Comparison of ENCODE assay signal across 12 cellular contexts in genomic region chr11:67582026-67582425, GRCh38. TPM values are rescaled to one million over a fixed set of nuclear protein-coding genes. Genes with fewer than 3 reads are reported as not detected.
A peak's percentile ranks its signal among the peaks of the same experiment; 100 is the strongest.
DNase-seq lines count a peak whose midpoint lies in the region; ATAC-seq, FAIRE-seq and TF ChIP-seq lines count a peak whose summit lies in the region.
"Had no signal": no experiment of that assay in that cellular context is flagged by ENCODE, and none has a peak within 500 bp of the region (broad histone marks: within the 10 kb centered on the region; RNA-seq: fewer than 3 reads in every experiment).

No MANE protein-coding gene starts in this region.

- H3K79me1 ChIP-seq in mesendoderm (ENCODE audit: low read length): peaks cover 12% of the 10 kb centered on the region

- H3K4me1 ChIP-seq in mesendoderm (ENCODE audit: control insufficient read depth, low read depth, low read length): peaks cover 8% of the 10 kb centered on the region
- H3K4me1 ChIP-seq in small intestine (ENCODE audit: control insufficient read depth in 2 of 2, insufficient read depth in 1 of 2, low read depth in 1 of 2, low read length in 1 of 2): peaks cover 4% of the 10 kb centered on the region in 2 donors

- no peak for ATAC-seq in HG03196 (IDR thresholded peaks at IDR 0.05; ENCODE audit: unreplicated experiment)

- H2BK120ac ChIP-seq in mesendoderm (ENCODE audit: low read depth, low read length): no peak overlapping the region

- no peak overlapping the region for H4K8ac ChIP-seq in mesendoderm (ENCODE audit: low read depth, low read length)

- CTCF ChIA-PET in activated CD4-positive, alpha-beta memory T cell treated with anti-CD3 and anti-CD28 coated beads, Interleukin-2, amount 10 ng/mL, durations not matched to agents 7 days and 5 days (lab: Charles Lee): no interaction called here

- FAIRE-seq in small intestine (lab: Jason Lieb, UNC): no peak

- WGBS in mesendoderm (ENCODE audit: extremely low coverage, insufficient coverage, low lambda C conversion rate): no CpG with 5 or more reads among the region's 3 CpGs
- 22 to 44% (median 42%) methylated on average over 3 of the region's 3 CpGs for WGBS in small intestine, 3 donors

- no peaks in the 10 kb centered on the region for H3K9me3 ChIP-seq in small intestine (ENCODE audit: control insufficient read depth, low read depth)

- DNase-seq in DMS53 treated with DMSO at 0.1 percent for 48 hours (lab: John Stamatoyannopoulos, UW; ENCODE audit: unreplicated experiment) (peak; percentile 61), mesendoderm (no peak), small intestine (no peak), NCI-H1930 (lab: John Stamatoyannopoulos, UW) (no peak), NCI-H524 treated with DMSO at 0.1 percent for 48 hours (lab: John Stamatoyannopoulos, UW) (no peak)
- no peak for DNase-seq in activated CD4-positive, alpha-beta memory T cell treated with anti-CD3 and anti-CD28 coated beads, Interleukin-2, amount 10 ng/mL, durations not matched to agents 7 days and 5 days
- DNase-seq: Kasumi-1 had no signal

- H3K27me3 ChIP-seq in mesendoderm (ENCODE audit: insufficient read depth, low read length, poor library complexity) (no peaks in the 10 kb centered on the region), small intestine (ENCODE audit: control insufficient read depth in 2 of 2, insufficient read depth in 2 of 2, low read length in 2 of 2) (no peaks in the 10 kb centered on the region)

- H4K5ac ChIP-seq in mesendoderm (ENCODE audit: low read length): peak overlapping the region; percentile 71

- no peak for TF ChIP-seq CTCF in C4-2B (conservative IDR thresholded peaks at IDR 0.05)

- H3K18ac ChIP-seq in mesendoderm (ENCODE audit: low read length): no peak overlapping the region

- H2BK15ac ChIP-seq in mesendoderm (replicated peaks; ENCODE audit: low read depth): no peak overlapping the region

- no peak overlapping the region for H2AK5ac ChIP-seq in mesendoderm (ENCODE audit: low read length)

- no peak overlapping the region for H3K4me2 ChIP-seq in mesendoderm (ENCODE audit: low read length)

- H3K4me3 ChIP-seq in mesendoderm (ENCODE audit: low read length) (no peak overlapping the region), small intestine (ENCODE audit: low read depth in 1 of 2, low read length in 2 of 2) (no peak overlapping the region)
- H3K4me3 ChIP-seq: coronary artery had no signal

- peaks cover 50% of the 10 kb centered on the region for H3K4me1 Mint-ChIP-seq in activated CD4-positive, alpha-beta memory T cell treated with anti-CD3 and anti-CD28 coated beads, Interleukin-2, amount 10 ng/mL, durations not matched to agents 7 days and 5 days

- peaks cover 24% of the 10 kb centered on the region for H3K79me2 ChIP-seq in mesendoderm (ENCODE audit: control insufficient read depth, insufficient read depth, low read length)

- no peak overlapping the region for H3K4ac ChIP-seq in mesendoderm (ENCODE audit: low read depth, low read length)

- no peak overlapping the region for H2BK5ac ChIP-seq in mesendoderm (ENCODE audit: low read length)

- no peak overlapping the region for H3K56ac ChIP-seq in mesendoderm (ENCODE audit: low read length)

- peaks cover 8% of the 10 kb centered on the region for H3K36me3 ChIP-seq in mesendoderm (ENCODE audit: control insufficient read depth, insufficient read depth, low read length)
- peaks cover 5 to 7% of the 10 kb centered on the region in 2 donors for H3K36me3 ChIP-seq in small intestine (ENCODE audit: control insufficient read depth in 2 of 2, insufficient read depth in 2 of 2, low read length in 2 of 2)

- H3K27ac ChIP-seq in C4-2B: peak overlapping the region; percentile 75
- no peak overlapping the region for H3K27ac ChIP-seq in mesendoderm (ENCODE audit: low read depth, low read length)
- H3K27ac ChIP-seq in small intestine (ENCODE audit: low read depth in 1 of 2, low read length in 1 of 2): no peak overlapping the region

- H3K27ac Mint-ChIP-seq in activated CD4-positive, alpha-beta memory T cell treated with anti-CD3 and anti-CD28 coated beads, Interleukin-2, amount 10 ng/mL, durations not matched to agents 7 days and 5 days: no peak overlapping the region

- H3K9me3 Mint-ChIP-seq in activated CD4-positive, alpha-beta memory T cell treated with anti-CD3 and anti-CD28 coated beads, Interleukin-2, amount 10 ng/mL, durations not matched to agents 7 days and 5 days: no peaks in the 10 kb centered on the region

- peak overlapping the region; percentile 91 for H3K4me3 Mint-ChIP-seq in activated CD4-positive, alpha-beta memory T cell treated with anti-CD3 and anti-CD28 coated beads, Interleukin-2, amount 10 ng/mL, durations not matched to agents 7 days and 5 days

- POLR2A ChIA-PET in activated CD4-positive, alpha-beta memory T cell treated with anti-CD3 and anti-CD28 coated beads, Interleukin-2, amount 10 ng/mL, durations not matched to agents 7 days and 5 days (lab: Charles Lee): interaction anchor here (1.0 kb wide), 1 partner anchor 27 kb away, joined by 3 read pairs; no protein-coding TSS in a partner anchor

- H3K9ac ChIP-seq in mesendoderm (ENCODE audit: low read length): no peak overlapping the region

- peaks cover 22% of the 10 kb centered on the region for H3K36me3 Mint-ChIP-seq in activated CD4-positive, alpha-beta memory T cell treated with anti-CD3 and anti-CD28 coated beads, Interleukin-2, amount 10 ng/mL, durations not matched to agents 7 days and 5 days (ENCODE audit: low read depth)

- no peak overlapping the region for H3K23ac ChIP-seq in mesendoderm (ENCODE audit: low read length)

- H3K27me3 Mint-ChIP-seq in activated CD4-positive, alpha-beta memory T cell treated with anti-CD3 and anti-CD28 coated beads, Interleukin-2, amount 10 ng/mL, durations not matched to agents 7 days and 5 days: peaks cover 27% of the 10 kb centered on the region

RNA-seq across cellular contexts. Expression of gene GSTP1, which starts 1.6 kb away (rescaled TPM):
- total RNA-seq in activated CD4-positive, alpha-beta memory T cell treated with anti-CD3 and anti-CD28 coated beads, Interleukin-2, amount 10 ng/mL, durations not matched to agents 7 days and 5 days: 100 to 1,000 TPM; 195 to 198 TPM
- polyA plus RNA-seq in mesendoderm (2013, experiment 1 of 2): 1,349 TPM
- polyA plus RNA-seq in mesendoderm (2013, experiment 2 of 2): 1,345 TPM
- 1,000 to 10,000 TPM in 2 of 3 donors, 100 to 1,000 TPM in 1; 997 to 1,471 (median 1,010) TPM for polyA plus RNA-seq in small intestine

RNA-seq across cellular contexts. Expression of gene NDUFV1, which starts 24.7 kb away (rescaled TPM):
- 100 to 1,000 TPM; 174 to 193 TPM for total RNA-seq in activated CD4-positive, alpha-beta memory T cell treated with anti-CD3 and anti-CD28 coated beads, Interleukin-2, amount 10 ng/mL, durations not matched to agents 7 days and 5 days
- 58.8 TPM for polyA plus RNA-seq in mesendoderm (2013, experiment 1 of 2)
- 56.6 TPM for polyA plus RNA-seq in mesendoderm (2013, experiment 2 of 2)
- polyA plus RNA-seq in small intestine: 100 to 1,000 TPM; 234 to 361 (median 264) TPM

RNA-seq across cellular contexts. Expression of gene NUDT8, which starts 47.7 kb away (rescaled TPM):
- 10 to 100 TPM in 1 of 2 experiments, 1 to 10 TPM in 1; 9.3 to 10.8 TPM for total RNA-seq in activated CD4-positive, alpha-beta memory T cell treated with anti-CD3 and anti-CD28 coated beads, Interleukin-2, amount 10 ng/mL, durations not matched to agents 7 days and 5 days
- polyA plus RNA-seq in mesendoderm (2013, experiment 1 of 2): 4.2 TPM
- polyA plus RNA-seq in mesendoderm (2013, experiment 2 of 2): 3.9 TPM
- 10 to 100 TPM; 38.9 to 67.1 (median 52.4) TPM for polyA plus RNA-seq in small intestine

RNA-seq across cellular contexts. Expression of gene TBX10, which starts 57.5 kb away (rescaled TPM):
- not detected for total RNA-seq in activated CD4-positive, alpha-beta memory T cell treated with anti-CD3 and anti-CD28 coated beads, Interleukin-2, amount 10 ng/mL, durations not matched to agents 7 days and 5 days
- polyA plus RNA-seq in mesendoderm (2013, experiment 1 of 2): 0.04 TPM
- 0.03 TPM for polyA plus RNA-seq in mesendoderm (2013, experiment 2 of 2)
- polyA plus RNA-seq in small intestine: 10 to 100 TPM; 14.4 to 69.4 (median 41.4) TPM
- total RNA-seq: glomerular endothelial cell, NCI-H460 had no signal

RNA-seq across cellular contexts. Expression of gene CABP2, which starts 58.8 kb away (rescaled TPM):
- total RNA-seq in activated CD4-positive, alpha-beta memory T cell treated with anti-CD3 and anti-CD28 coated beads, Interleukin-2, amount 10 ng/mL, durations not matched to agents 7 days and 5 days: not detected
- not detected for polyA plus RNA-seq in mesendoderm (2013, experiment 1 of 2)
- polyA plus RNA-seq in mesendoderm (2013, experiment 2 of 2): not detected
- polyA plus RNA-seq in small intestine: not detected
- total RNA-seq: glomerular endothelial cell, NCI-H460 had no signal
